ENCODE assay signal across 8 cellular contexts in genomic region chr15:83446904-83447708, GRCh38. TPM values are rescaled to one million over a fixed set of nuclear protein-coding genes. Genes with fewer than 3 reads are reported as not detected.
DNase-seq lines count a peak whose midpoint lies in the region; ATAC-seq and TF ChIP-seq lines count a peak whose summit lies in the region.

Gene SH3GL3 (plus strand): TSS chr15:83447341. CDS start chr15:83447534, 193 bp downstream.

- H3K4me1 ChIP-seq in H9 (ENCODE audit: insufficient read depth, low read length) = no peaks in the 10 kb centered on the region
- H3K4me1 ChIP-seq in thymus (ENCODE audit: control insufficient read depth, insufficient read depth, low read length) = peaks cover 6% of the 10 kb centered on the region

- no peak within 1 kb of the TSS for H3K4ac ChIP-seq in H9 (ENCODE audit: low read depth, low read length)

- H3K4me2 ChIP-seq in H9 (ENCODE audit: insufficient read depth, insufficient read length, low read length) = peak within 1 kb of the TSS; percentile 79

- peaks cover 9% of the 10 kb centered on the region for H3K23me2 ChIP-seq in H9 (ENCODE audit: insufficient read length, low read depth, low read length, poor library complexity, severe bottlenecking)

- no peaks in the 10 kb centered on the region for H3K79me2 ChIP-seq in H9 (ENCODE audit: insufficient read depth, low read length)

- ATAC-seq in Right ventricle myocardium superior (ENCODE audit: poor library complexity) = peak; percentile 99

- H3K4me3 Mint-ChIP-seq in H9 = peak within 1 kb of the TSS; percentile 83 to 94

- no peak within 1 kb of the TSS for H3K27ac ChIP-seq in AG04450 (ENCODE audit: low read depth, low read length)
- no peak within 1 kb of the TSS for H3K27ac ChIP-seq in H9 (ENCODE audit: insufficient read length, low read depth, low read length)
- H3K27ac ChIP-seq in thymus (ENCODE audit: low read depth) = no peak within 1 kb of the TSS

- H3K27me3 Mint-ChIP-seq in H9 (ENCODE audit: low read depth) = peaks cover 33% of the 10 kb centered on the region

- H3K79me1 ChIP-seq in H9 (ENCODE audit: insufficient read depth, low read depth, low read length, poor library complexity, severe bottlenecking) = no peaks in the 10 kb centered on the region

- H3K36me3 Mint-ChIP-seq in H9 (ENCODE audit: insufficient read depth in 1 of 3, low read depth in 3 of 3) = no peaks in the 10 kb centered on the region; a peak in 1 of 7 replicates

- CTCF ChIA-PET in AG04450 (lab: Charles Lee) = interaction anchor here (0.5 to 3.0 kb wide), 6 partner anchors 9 to 260 kb away, joined by 5 to 10 read pairs (median 6); no protein-coding TSS in a partner anchor

- WGBS in H9 (ENCODE audit: extremely low coverage, insufficient read length, low lambda C conversion rate) = no CpG with 5 or more reads among the region's 68 CpGs
- WGBS in thymus = 2% methylated on average over 68 of the region's 68 CpGs

- no peak within 1 kb of the TSS for H3T11ph ChIP-seq in H9 (ENCODE audit: low read length)

- H3K27me3 ChIP-seq in AG04450 (ENCODE audit: control insufficient read depth, insufficient read depth, low read length) (peaks cover 27% of the 10 kb centered on the region), H9 (ENCODE audit: insufficient read depth, low read length) (no peaks in the 10 kb centered on the region; the same call in 1 of the 2 replicates), thymus (ENCODE audit: control insufficient read depth, insufficient read depth) (peaks cover 2% of the 10 kb centered on the region)

- no peak within 1 kb of the TSS for H2BK5ac ChIP-seq in H9 (ENCODE audit: insufficient read length, low read length)

- H3K14ac ChIP-seq in H9 (ENCODE audit: insufficient read depth, low read length) = peak within 1 kb of the TSS; percentile 52

- no peak within 1 kb of the TSS for H2BK12ac ChIP-seq in H9 (ENCODE audit: insufficient read length, low read depth, low read length)

- peak within 1 kb of the TSS; percentile 27 for H3K18ac ChIP-seq in H9 (ENCODE audit: insufficient read length, low read depth, low read length)

- peak within 1 kb of the TSS; percentile 24 for H3K9ac ChIP-seq in H9 (ENCODE audit: extremely low read depth, insufficient read length, low read length)

- H3K4me3 ChIP-seq in AG04450 (ENCODE audit: low read depth, low read length) (peak within 1 kb of the TSS; percentile 46), thymus (ENCODE audit: low read length) (peak within 1 kb of the TSS; percentile 57)

- POLR2A ChIA-PET in AG04450 (lab: Yijun Ruan, JAX) = no interaction called here

- intact Hi-C loops in Right ventricle myocardium superior (cut with DNase I) = loop anchor here (10.0 kb wide), 1 partner anchor 588 kb away; no protein-coding TSS in a partner anchor

- no peak within 1 kb of the TSS for H2BK20ac ChIP-seq in H9 (ENCODE audit: low read depth, low read length, poor library complexity, severe bottlenecking)

- no peak within 1 kb of the TSS for H2AK5ac ChIP-seq in H9 (ENCODE audit: insufficient read length, low read length)

- H3K23ac ChIP-seq in H9 (ENCODE audit: insufficient read length, low read depth, low read length) = no peak within 1 kb of the TSS

- H3K4me1 Mint-ChIP-seq in H9 = peaks cover 13 to 22% of the 10 kb centered on the region in 2 experiments

- no peak within 1 kb of the TSS for H3K56ac ChIP-seq in H9 (ENCODE audit: insufficient read length, low read depth, low read length)

- no peak within 1 kb of the TSS for H4K8ac ChIP-seq in H9 (replicated peaks; ENCODE audit: insufficient read length, low read depth, low read length)

- no peaks in the 10 kb centered on the region for H4K20me1 ChIP-seq in H9 (ENCODE audit: control insufficient read depth, insufficient read depth, insufficient read length)

- H4K5ac ChIP-seq in H9 (ENCODE audit: insufficient read length, low read depth, low read length) = no peak within 1 kb of the TSS

- peaks cover 0 to 2% of the 10 kb centered on the region in 2 experiments; a peak in 1 of 5 replicates for H3K9me3 Mint-ChIP-seq in H9

- H4K91ac ChIP-seq in H9 (ENCODE audit: insufficient read length, low read depth, low read length) = no peak within 1 kb of the TSS

- H2BK15ac ChIP-seq in H9 (ENCODE audit: low read depth, low read length) = no peak within 1 kb of the TSS

- no peak within 1 kb of the TSS for H2BK120ac ChIP-seq in H9 (ENCODE audit: low read depth, low read length, poor library complexity, severe bottlenecking)

- DNase-seq in AG04450 (ENCODE audit: low read depth, low spot score) = no peak
- peak; percentile 87 for DNase-seq in H9
- peak; percentile 67 for DNase-seq in OCI-M1 (lab: John Stamatoyannopoulos, UW)
- peak; percentile 65 for DNase-seq in amniotic epithelial cell (ENCODE audit: low read depth)
- peak; percentile 90 for DNase-seq in Right ventricle myocardium superior
- DNase-seq in nucleus accumbens (lab: John Stamatoyannopoulos, UW) = peak; percentile 55 to 96 (median 89)
- DNase-seq in NCI-H2107 treated with DMSO at 0.1 percent for 48 hours (lab: John Stamatoyannopoulos, UW; ENCODE audit: unreplicated experiment) = no peak

- no peaks in the 10 kb centered on the region for H3K36me3 ChIP-seq in thymus (ENCODE audit: control insufficient read depth, insufficient read depth)

- H3K9me3 ChIP-seq in AG04450 (ENCODE audit: control insufficient read depth, insufficient read depth, low read length) (peaks cover 3% of the 10 kb centered on the region; the same call in 1 of the 2 replicates), H9 (ENCODE audit: control insufficient read depth, low read depth, low read length) (no peaks in the 10 kb centered on the region), thymus (ENCODE audit: control insufficient read depth) (no peaks in the 10 kb centered on the region)

- H3K27ac Mint-ChIP-seq in H9 = peak within 1 kb of the TSS; percentile 21 to 95 (median 94); a peak in 6 of 7 replicates

- H2AFZ ChIP-seq in H9 (ENCODE audit: low read length) = no peak within 1 kb of the TSS

- TF ChIP-seq CTCF in AG04450 (IDR thresholded peaks at IDR 0.05; ENCODE audit: low read depth, low read length) (peak; percentile 27), H9 (conservative IDR thresholded peaks at IDR 0.05) (peak; percentile 64)

RNA-seq across cellular contexts. Expression of gene SH3GL3, which starts in this region (rescaled TPM):
- polyA plus RNA-seq in AG04450 (2011; rRNA removed) = not detected in 2 replicates
- polyA minus RNA-seq in AG04450 (2011; rRNA and poly(A)+ RNA removed) = not detected in 2 replicates
- total RNA-seq in H9 (2021) = 11.0 and 11.2 TPM in 2 replicates
- total RNA-seq in Right ventricle myocardium superior = not detected
- 2.2 TPM for polyA plus RNA-seq in thymus

Comparison
In these comparisons a context has a peak if more than half of its experiments do, and no peak if none do; other contexts are left out.
1. RNA of gene SH3GL3 (total RNA-seq): 11.0 to 11.2 TPM in H9; not detected in Right ventricle myocardium superior (single experiment); every median in the first group is over 10 times any median in the second.
2. Peak in DNase-seq and ATAC-seq in Right ventricle myocardium superior; RNA of the gene not detected or under 1 TPM.
3. DNase-seq: peak in H9 (single experiment), OCI-M1 (single experiment), amniotic epithelial cell (single experiment) and nucleus accumbens (56 of 56); none in AG04450 (single experiment) and NCI-H2107 treated with DMSO at 0.1 percent for 48 hours (single experiment).